ENCODE assay signal across 8 cellular contexts in the genomic region with DNA sequence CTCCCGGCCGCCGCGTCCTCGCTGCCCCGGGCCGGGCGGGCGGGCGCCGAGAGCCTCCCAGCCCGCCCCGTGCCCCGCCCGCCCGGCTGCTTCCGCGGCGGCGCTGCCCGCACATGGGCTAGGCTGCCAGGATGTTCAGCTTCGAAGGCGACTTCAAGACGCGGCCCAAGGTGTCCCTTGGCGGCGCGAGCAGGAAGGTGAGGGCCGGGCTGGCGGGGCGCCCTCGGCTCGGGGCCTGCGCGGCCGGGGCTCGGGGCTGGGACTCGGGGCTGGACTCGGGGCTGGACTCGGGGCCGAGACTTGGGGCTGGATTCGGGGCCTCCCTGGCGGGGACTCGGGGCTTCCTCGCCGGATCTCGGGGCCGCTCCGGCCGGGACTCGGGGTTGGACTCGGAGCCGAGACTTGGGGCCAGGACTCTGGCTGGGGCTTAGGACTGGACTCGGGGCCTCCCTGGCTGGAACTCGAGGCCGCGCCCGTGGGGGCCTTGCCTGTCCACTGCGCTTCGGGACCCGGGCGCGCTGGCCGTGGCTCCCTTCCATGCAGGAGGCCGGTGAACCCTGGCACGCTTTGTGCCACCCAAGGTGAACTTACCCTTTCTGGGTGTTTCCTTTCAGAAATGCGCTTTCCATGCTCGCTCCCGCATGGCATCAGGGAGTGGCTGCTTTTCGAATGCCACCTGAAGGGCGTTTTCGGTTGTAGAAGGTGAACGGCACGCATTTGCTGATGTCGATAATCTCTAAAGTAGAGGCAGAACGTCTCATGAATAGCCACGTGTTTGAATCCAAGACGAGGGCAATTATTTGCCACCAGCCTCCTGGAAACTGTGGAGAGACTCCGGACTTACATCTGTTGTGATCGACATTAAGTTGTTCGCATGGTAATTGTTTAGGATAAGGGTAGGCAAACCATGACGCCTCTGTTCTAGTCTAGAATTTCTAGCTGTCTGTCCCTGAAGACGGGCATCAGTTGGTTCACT. TPM values are rescaled to one million over a fixed set of nuclear protein-coding genes. Genes with fewer than 3 reads are reported as not detected.
DNase-seq lines count a peak whose midpoint lies in the region; ATAC-seq, FAIRE-seq and TF ChIP-seq lines count a peak whose summit lies in the region.

No MANE protein-coding gene starts in this region.

- H3K4me2 ChIP-seq in HepG2 (ENCODE audit: low read depth, low read length): peak overlapping the region; percentile 99

- H3K9ac ChIP-seq in HepG2 (ENCODE audit: insufficient read depth, low read depth, low read length): peak overlapping the region; percentile 95

- peak overlapping the region; percentile 62 for H3K27ac Mint-ChIP-seq in T-helper 2 cell treated with Interferon-gamma antibody and Interleukin-4, amounts not matched to agents 5 μg/mL and 100 μg/mL, for 36 hours

- H3K27ac ChIP-seq in 22Rv1 (peak overlapping the region; percentile 99), HepG2 (ENCODE audit: extremely low read length, insufficient read depth, low read length) (peak overlapping the region; percentile 89)

- 4% methylated on average over 19 of the region's 83 CpGs for WGBS in HepG2 (ENCODE audit: low lambda C conversion rate)

- POLR2A ChIA-PET in HepG2 (lab: Yijun Ruan, JAX): no interaction called here

- H2AFZ ChIP-seq in HepG2 (ENCODE audit: low read length): no peak overlapping the region

- H3K4me3 ChIP-seq in cardiac fibroblast (replicated peaks in 1 of 2; ENCODE audit: low read depth in 2 of 2, low read length in 2 of 2) (peak overlapping the region; percentile 71 to 75), HepG2 (replicated peaks in 1 of 3; ENCODE audit: insufficient read depth in 1 of 3, low read depth in 2 of 3, low read length in 3 of 3) (peak overlapping the region; percentile 79 to 93 (median 88))

- H3K27me3 Mint-ChIP-seq in T-helper 2 cell treated with Interferon-gamma antibody and Interleukin-4, amounts not matched to agents 5 μg/mL and 100 μg/mL, for 36 hours (ENCODE audit: low read depth): no peaks in the 10 kb centered on the region

- peak; percentile 12 for FAIRE-seq in HepG2 (lab: Jason Lieb, UNC)

- CTCF ChIA-PET in HepG2 (lab: Yijun Ruan, JAX; ENCODE audit: low intra/inter-chr PET ratio, low total read pairs): no interaction called here

- peaks cover 42% of the 10 kb centered on the region for H4K20me1 ChIP-seq in HepG2 (ENCODE audit: insufficient read depth, low read length)

- TF ChIP-seq EP300 in HepG2 (IDR thresholded peaks at IDR 0.05; ENCODE audit: low read depth in 2 of 2, low read length in 2 of 2) (no peak), HepG2 (CRISPR knock-in tag; IDR thresholded peaks at IDR 0.05; ENCODE audit: borderline replicate concordance) (no peak)

- peaks cover 39% of the 10 kb centered on the region for H3K4me1 Mint-ChIP-seq in T-helper 2 cell treated with Interferon-gamma antibody and Interleukin-4, amounts not matched to agents 5 μg/mL and 100 μg/mL, for 36 hours (ENCODE audit: low read depth)

- H3K36me3 ChIP-seq in HepG2 (replicated peaks in 1 of 2; ENCODE audit: control insufficient read depth in 1 of 2, insufficient read depth in 2 of 2, low read length in 2 of 2): peaks cover 5 to 23% of the 10 kb centered on the region in 2 experiments

- no TSS peak for BruUV-seq in HepG2 (replicated peaks; lab: Mats Ljungman, UMichigan)

- peak; percentile 62 for ATAC-seq in GM18907 (IDR thresholded peaks at IDR 0.05; ENCODE audit: unreplicated experiment)
- peak; percentile 54 for ATAC-seq in HG03175 (IDR thresholded peaks at IDR 0.05; ENCODE audit: unreplicated experiment)
- ATAC-seq in HepG2: peak; percentile 79

- peak overlapping the region; percentile 81 for H3K4me3 Mint-ChIP-seq in T-helper 2 cell treated with Interferon-gamma antibody and Interleukin-4, amounts not matched to agents 5 μg/mL and 100 μg/mL, for 36 hours

- no peak for TF ChIP-seq POLR2A in HepG2 (IDR thresholded peaks at IDR 0.05; ENCODE audit: insufficient read depth in 1 of 2, low read depth in 2 of 2, low read length in 2 of 2)

- peaks cover 60% of the 10 kb centered on the region for H3K4me1 ChIP-seq in HepG2 (ENCODE audit: insufficient read depth, low read length)

- no peaks in the 10 kb centered on the region for H3K9me3 ChIP-seq in HepG2 (ENCODE audit: low read length)

- peaks cover 30% of the 10 kb centered on the region for H3K36me3 Mint-ChIP-seq in T-helper 2 cell treated with Interferon-gamma antibody and Interleukin-4, amounts not matched to agents 5 μg/mL and 100 μg/mL, for 36 hours (ENCODE audit: low read depth)

- H3K79me2 ChIP-seq in HepG2 (ENCODE audit: insufficient read depth, low read length): peaks cover 52% of the 10 kb centered on the region

- in situ Hi-C loops in HepG2 (cut with HindIII; ENCODE audit: extremely low pct_ligation_motif_present, low pct_unique_long_range_greater_than_20kb): loop anchor here (5.0 kb wide), 1 partner anchor 187 kb away; no protein-coding TSS in a partner anchor

- H3K27me3 ChIP-seq in HepG2 (ENCODE audit: control insufficient read depth in 1 of 2, insufficient read depth in 2 of 2, low read length in 2 of 2): no peaks in the 10 kb centered on the region; a peak in 1 of 5 replicates

- intact Hi-C loops in HepG2 (cut with micrococcal nuclease; ENCODE audit: unreplicated experiment): loop anchor here (10.0 kb wide), 2 partner anchors 125 to 155 kb away; partner anchors contain the start of gene MNX1

- no peak for TF ChIP-seq RAD21 in HepG2 (CRISPR knock-in tag; IDR thresholded peaks at IDR 0.05)

- H3K9me3 Mint-ChIP-seq in T-helper 2 cell treated with Interferon-gamma antibody and Interleukin-4, amounts not matched to agents 5 μg/mL and 100 μg/mL, for 36 hours: no peaks in the 10 kb centered on the region

- TF ChIP-seq CTCF in 22Rv1 (IDR thresholded peaks at IDR 0.05): no peak; the same call in 1 of the 2 replicates
- no peak for TF ChIP-seq CTCF in cardiac fibroblast (IDR thresholded peaks at IDR 0.05; ENCODE audit: low read depth, low read length)
- no peak for TF ChIP-seq CTCF in HepG2 (CRISPR knock-in tag; IDR thresholded peaks at IDR 0.05)

- no peak for DNase-seq in T-helper 2 cell treated with Interferon-gamma antibody and Interleukin-4, amounts not matched to agents 5 μg/mL and 100 μg/mL, for 36 hours (ENCODE audit: low spot score)
- DNase-seq in cardiac fibroblast (ENCODE audit: low read depth in 2 of 2) (peak; percentile 18 to 52), HepG2 (ENCODE audit: low spot score) (no peak), midbrain (lab: John Stamatoyannopoulos, UW) (no peak)
- DNase-seq in stimulated activated CD4-positive, alpha-beta T cell treated with anti-CD3 and anti-CD28 coated beads, TNF-alpha, amount 100 ng/mL, for 24 hours (ENCODE audit: low read depth in 3 of 3): peak; percentile 13 to 21 (median 19)

TF ChIP-seq in HepG2, 621 proteins besides CTCF, POLR2A, EP300 and RAD21 (continues in another document):
- no peak for TF ChIP-seq TAF1 (CRISPR knock-in tag; IDR thresholded peaks at IDR 0.05)

RNA-seq across cellular contexts. Expression of gene UBE3C, which starts 0.7 kb away (rescaled TPM):
- total RNA-seq in HepG2 (2016; rRNA removed; fragmentation: Illumina TruSeq; extraction: Trizol): 48.2 and 49.8 TPM in 2 replicates
- 32.9 and 44.3 TPM in 2 replicates for total RNA-seq in HepG2 (2016; cell fraction: cytosol; rRNA removed; fragmentation: Illumina TruSeq; extraction: Trizol; ENCODE audit: low read depth)
- 42.9 and 47.0 TPM in 2 replicates for total RNA-seq in HepG2 (2016; cell fraction: insoluble cytoplasmic fraction; rRNA removed; fragmentation: Illumina TruSeq; extraction: Trizol)
- total RNA-seq in HepG2 (2016; cell fraction: membrane; rRNA removed; fragmentation: Illumina TruSeq; extraction: Trizol): 36.7 and 40.4 TPM in 2 replicates
- total RNA-seq in HepG2 (2016; cell fraction: nucleus; rRNA removed; fragmentation: Illumina TruSeq; extraction: Trizol): 55.6 and 66.1 TPM in 2 replicates
- polyA plus RNA-seq in HepG2 (2011; rRNA removed): 27.0 and 28.2 TPM in 2 replicates
- polyA plus RNA-seq in HepG2 (2011; cell fraction: cytosol; rRNA removed): 21.1 and 27.9 TPM in 2 replicates
- polyA plus RNA-seq in HepG2 (2011; cell fraction: nucleus; rRNA removed): 17.7 and 21.8 TPM in 2 replicates
- polyA plus RNA-seq in HepG2 (2012): 22.1 and 26.0 TPM in 2 replicates
- polyA plus RNA-seq in HepG2 (2016; cell fraction: cytosol; fragmentation: Illumina TruSeq; extraction: Trizol; ENCODE audit: low read depth): 3.2 and 3.8 TPM in 2 replicates
- polyA plus RNA-seq in HepG2 (2016; cell fraction: insoluble cytoplasmic fraction; fragmentation: Illumina TruSeq; extraction: Trizol; ENCODE audit: low read depth): 32.8 and 33.5 TPM in 2 replicates
- polyA plus RNA-seq in HepG2 (2016; cell fraction: membrane; fragmentation: Illumina TruSeq; extraction: Trizol; ENCODE audit: low read depth): 14.5 and 14.8 TPM in 2 replicates
- polyA plus RNA-seq in HepG2 (2016; cell fraction: nucleus; fragmentation: Illumina TruSeq; extraction: Trizol; ENCODE audit: insufficient read depth, low read depth): 43.9 and 49.1 TPM in 2 replicates
- polyA minus RNA-seq in HepG2 (2011; rRNA and poly(A)+ RNA removed; ENCODE audit: low replicate concordance): 50.9 and 89.2 TPM in 2 replicates
- 29.2 and 32.2 TPM in 2 replicates for polyA minus RNA-seq in HepG2 (2011; cell fraction: cytosol; rRNA and poly(A)+ RNA removed)
- 88.8 and 108 TPM in 2 replicates for polyA minus RNA-seq in HepG2 (2011; cell fraction: nucleus; rRNA and poly(A)+ RNA removed)

Comparison
In these comparisons a context has a peak if more than half of its experiments do, and no peak if none do; other contexts are left out.
1. DNase-seq: peak in cardiac fibroblast (2 of 2) and stimulated activated CD4-positive, alpha-beta T cell treated with anti-CD3 and anti-CD28 coated beads, TNF-alpha, amount 100 ng/mL, for 24 hours (3 of 3); none in T-helper 2 cell treated with Interferon-gamma antibody and Interleukin-4, amounts not matched to agents 5 μg/mL and 100 μg/mL, for 36 hours (single experiment), HepG2 (single experiment) and midbrain (single experiment).
2. Peak in every context shown above with its lines, with median percentiles within 50 percentile points of each other: ATAC-seq.